In genomic region chr16:19707699-19708497, GRCh38 we compare ENCODE assay signal across 25 cellular contexts. TPM values are rescaled to one million over a fixed set of nuclear protein-coding genes. Genes with fewer than 3 reads are reported as not detected.
DNase-seq lines count a peak whose midpoint lies in the region; ATAC-seq and TF ChIP-seq lines count a peak whose summit lies in the region.
"Had no signal": no experiment of that assay in that cellular context is flagged by ENCODE, and none has a peak within 500 bp of the region (broad histone marks: within the 10 kb centered on the region; RNA-seq: fewer than 3 reads in every experiment).

No MANE protein-coding gene starts in this region.

- H3K27ac Mint-ChIP-seq in nephron, result peak overlapping the region; percentile 42 to 82 (median 81)
- H3K27ac Mint-ChIP-seq: activated naive CD4-positive, alpha-beta T cell treated with anti-CD3 and anti-CD28 coated beads for 36 hours; activated T-helper 1 cell treated with anti-CD3 and anti-CD28 coated beads, Interleukin-12 subunit alpha, Interleukin-12 subunit beta, Interleukin-2, Interleukin-4 antibody, amounts not matched to agents 30 ng/mL and 10 ng/mL and 1 ng/mL, durations not matched to agents 14 hours and 24 hours and 36 hours; CD4-positive, CD25-positive, alpha-beta regulatory T cell; natural killer cell; T-helper 2 cell treated with Interferon-gamma antibody and Interleukin-4, amounts not matched to agents 5 μg/mL and 100 μg/mL, for 36 hours had no signal

- H3K9me3 ChIP-seq in upper lobe of right lung, result no peaks in the 10 kb centered on the region
- H3K9me3 ChIP-seq in Peyer's patch, result no peaks in the 10 kb centered on the region
- H3K9me3 ChIP-seq: suprapubic skin had no signal

- peaks cover 63% of the 10 kb centered on the region for H3K36me3 Mint-ChIP-seq in nephron (ENCODE audit: low read depth)
- H3K36me3 Mint-ChIP-seq: natural killer cell had no signal

- H3K4me3 Mint-ChIP-seq in nephron, result peak overlapping the region in 2 of 3 experiments; percentile 28 to 41
- H3K4me3 Mint-ChIP-seq: activated naive CD4-positive, alpha-beta T cell treated with anti-CD3 and anti-CD28 coated beads for 36 hours; activated T-helper 1 cell treated with anti-CD3 and anti-CD28 coated beads, Interleukin-12 subunit alpha, Interleukin-12 subunit beta, Interleukin-2, Interleukin-4 antibody, amounts not matched to agents 30 ng/mL and 10 ng/mL and 1 ng/mL, durations not matched to agents 14 hours and 24 hours and 36 hours; CD4-positive, CD25-positive, alpha-beta regulatory T cell; natural killer cell; T-helper 2 cell treated with Interferon-gamma antibody and Interleukin-4, amounts not matched to agents 5 μg/mL and 100 μg/mL, for 36 hours had no signal

- peaks cover 48% of the 10 kb centered on the region for H3K4me1 Mint-ChIP-seq in nephron

- no peaks in the 10 kb centered on the region for H3K9me3 Mint-ChIP-seq in nephron
- H3K9me3 Mint-ChIP-seq: activated naive CD4-positive, alpha-beta T cell treated with anti-CD3 and anti-CD28 coated beads for 36 hours; activated T-helper 1 cell treated with anti-CD3 and anti-CD28 coated beads, Interleukin-12 subunit alpha, Interleukin-12 subunit beta, Interleukin-2, Interleukin-4 antibody, amounts not matched to agents 30 ng/mL and 10 ng/mL and 1 ng/mL, durations not matched to agents 14 hours and 24 hours and 36 hours; CD4-positive, CD25-positive, alpha-beta regulatory T cell; natural killer cell; T-helper 2 cell treated with Interferon-gamma antibody and Interleukin-4, amounts not matched to agents 5 μg/mL and 100 μg/mL, for 36 hours had no signal

- H3K27ac ChIP-seq in dorsolateral prefrontal cortex (peak overlapping the region in 52 of 59 donors; percentile 2 to 80 (median 64)), upper lobe of right lung (no peak overlapping the region), Peyer's patch (peak overlapping the region in 2 of 4 donors; percentile 7 to 8)
- H3K27ac ChIP-seq: coronary artery, foreskin keratinocyte, GM23248, suprapubic skin, VCaP had no signal

- TF ChIP-seq CTCF in dorsolateral prefrontal cortex (IDR thresholded peaks at IDR 0.05 in 54 of 56, conservative IDR thresholded peaks at IDR 0.05 in 2 of 56; ENCODE audit: low read depth in 1 of 56, partially characterized antibody in 56 of 56), result no peak
- no peak for TF ChIP-seq CTCF in nephron (IDR thresholded peaks at IDR 0.05; ENCODE audit: unreplicated experiment in 3 of 3)
- TF ChIP-seq CTCF in upper lobe of right lung (IDR thresholded peaks at IDR 0.05), result no peak
- no peak for TF ChIP-seq CTCF in Peyer's patch (IDR thresholded peaks at IDR 0.05)

- TF ChIP-seq POLR2A in Peyer's patch (IDR thresholded peaks at IDR 0.05), result no peak

- peak; percentile 41 for DNase-seq in cardiac septum (ENCODE audit: low spot score)
- no peak for DNase-seq in left ventricle myocardium superior
- DNase-seq in dorsolateral prefrontal cortex, result no peak
- DNase-seq in upper lobe of right lung, result peak; percentile 51
- no peak for DNase-seq in Peyer's patch
- DNase-seq in HT-29 (ENCODE audit: low spot score), result no peak
- DNase-seq: activated naive CD4-positive, alpha-beta T cell treated with anti-CD3 and anti-CD28 coated beads for 36 hours; amniotic stem cell; CD4-positive, CD25-positive, alpha-beta regulatory T cell; foreskin keratinocyte; GM23248; IMR-90; midbrain; natural killer cell; NCI-H1048; NCI-H1694 had no signal

- H3K4me3 ChIP-seq in dorsolateral prefrontal cortex, result no peak overlapping the region
- H3K4me3 ChIP-seq in upper lobe of right lung, result no peak overlapping the region
- no peak overlapping the region for H3K4me3 ChIP-seq in Peyer's patch
- H3K4me3 ChIP-seq: coronary artery, GM12878, GM23248, suprapubic skin had no signal

- H3K36me3 ChIP-seq in upper lobe of right lung (peaks cover 29% of the 10 kb centered on the region), Peyer's patch (peaks cover 0 to 73% (median 0%) of the 10 kb centered on the region in 3 donors)

- H3K4me1 ChIP-seq in upper lobe of right lung, result peaks cover 19% of the 10 kb centered on the region
- H3K4me1 ChIP-seq in Peyer's patch, result peaks cover 0 to 6% (median 0%) of the 10 kb centered on the region in 4 donors
- H3K4me1 ChIP-seq: foreskin keratinocyte had no signal

- intact Hi-C loops in cardiac septum (cut with DNase I), result no loop called here
- intact Hi-C loops in left ventricle myocardium superior (cut with micrococcal nuclease), result no loop called here
- intact Hi-C loops in dorsolateral prefrontal cortex (cut with DNase I), result no loop called here
- intact Hi-C loops in upper lobe of right lung (cut with DNase I), result no loop called here

- no peaks in the 10 kb centered on the region for H3K27me3 ChIP-seq in dorsolateral prefrontal cortex
- H3K27me3 ChIP-seq in upper lobe of right lung, result no peaks in the 10 kb centered on the region
- H3K27me3 ChIP-seq in Peyer's patch, result no peaks in the 10 kb centered on the region
- H3K27me3 ChIP-seq: foreskin keratinocyte, suprapubic skin had no signal

- peaks cover 3% of the 10 kb centered on the region for H3K27me3 Mint-ChIP-seq in nephron (ENCODE audit: low read depth)
- H3K27me3 Mint-ChIP-seq: CD4-positive, CD25-positive, alpha-beta regulatory T cell had no signal

- no peak for ATAC-seq in left ventricle myocardium superior
- ATAC-seq in upper lobe of right lung, result no peak
- ATAC-seq in GM18502 (IDR thresholded peaks at IDR 0.05; ENCODE audit: poor library complexity, unreplicated experiment), result no peak
- ATAC-seq: foreskin keratinocyte, GM12878, left lobe of liver had no signal

RNA-seq across cellular contexts. Expression of gene KNOP1, which starts 10.1 kb away (rescaled TPM):
- total RNA-seq in cardiac septum (6.8 TPM), left ventricle myocardium superior (9.0 TPM), dorsolateral prefrontal cortex (10 to 100 TPM; 13.0 to 94.8 (median 30.2) TPM), upper lobe of right lung (12.2 TPM), Peyer's patch (10 to 100 TPM in 3 of 4 donors, 1 to 10 TPM in 1; 10.0 to 26.1 (median 19.9) TPM)
- 17.0 and 19.2 TPM in 2 replicates for total RNA-seq in HT-29 (2014; rRNA removed; shearing (Covaris generic))

RNA-seq across cellular contexts. Expression of gene IQCK, which starts 10.2 kb away (rescaled TPM):
- 7.3 TPM for total RNA-seq in cardiac septum
- total RNA-seq in left ventricle myocardium superior, result 6.5 TPM
- 10 to 100 TPM; 13.2 to 40.2 (median 23.3) TPM for total RNA-seq in dorsolateral prefrontal cortex
- total RNA-seq in upper lobe of right lung, result 7.6 TPM
- 10 to 100 TPM in 2 of 4 donors, 1 to 10 TPM in 2; 8.2 to 42.9 (median 10.3) TPM for total RNA-seq in Peyer's patch
- total RNA-seq in HT-29 (2014; rRNA removed; shearing (Covaris generic)), result 4.3 and 5.7 TPM in 2 replicates

Comparison
In these comparisons a context has a peak if more than half of its experiments do, and no peak if none do; other contexts are left out.
1. DNase-seq: peak in cardiac septum (single experiment) and upper lobe of right lung (single experiment); none in left ventricle myocardium superior (single experiment), dorsolateral prefrontal cortex (0 of 10), Peyer's patch (0 of 3) and HT-29 (single experiment).